8 cellular contexts compared by ENCODE assay signal in genomic region chr2:25376750-25377621, GRCh38. TPM values are rescaled to one million over a fixed set of nuclear protein-coding genes. Genes with fewer than 3 reads are reported as not detected.
DNase-seq lines count a peak whose midpoint lies in the region; ATAC-seq and TF ChIP-seq lines count a peak whose summit lies in the region.

No MANE protein-coding gene starts in this region.

- ATAC-seq in GM19035 (IDR thresholded peaks at IDR 0.05; ENCODE audit: unreplicated experiment) (peak; percentile 93), HG03280 (IDR thresholded peaks at IDR 0.05; ENCODE audit: unreplicated experiment) (peak; percentile 95), activated B cell treated with CpG ODN at 0.5 μM for 24 hours (ENCODE audit: low read depth) (peak; percentile 98)

- POLR2A ChIA-PET in activated B cell treated with CpG ODN at 0.5 μM for 24 hours (lab: Charles Lee) = interaction anchor here (0.6 to 8.0 kb wide), 20 partner anchors 10 to 657 kb away, joined by 3 to 131 read pairs (median 3); partner anchors contain the start of genes DNMT3A and RAB10

- H3K4me1 Mint-ChIP-seq in activated B cell treated with CpG ODN at 0.5 μM for 24 hours = peaks cover 35% of the 10 kb centered on the region

- DNase-seq in AML-193 (lab: John Stamatoyannopoulos, UW) (peak; percentile 79 to 87), NCI-H2227 treated with DMSO at 0.1 percent for 48 hours (lab: John Stamatoyannopoulos, UW) (peak; percentile 91), activated B cell treated with CpG ODN at 0.5 μM for 24 hours (peak; percentile 90), caudate nucleus (lab: John Stamatoyannopoulos, UW) (peak in 55 of 61 donors; percentile 25 to 88 (median 68)), islet precursor cell (peak; percentile 94)
- peak; percentile 87 to 88 for DNase-seq in stimulated activated CD4-positive, alpha-beta T cell treated with anti-CD3 and anti-CD28 coated beads, Interleukin-15, amount 100 ng/mL, for 1 hour (ENCODE audit: low read depth in 1 of 2, low spot score in 1 of 2)

- H3K27me3 Mint-ChIP-seq in activated B cell treated with CpG ODN at 0.5 μM for 24 hours = no peaks in the 10 kb centered on the region

- H3K27ac ChIP-seq in caudate nucleus (ENCODE audit: low read depth, low read length) = peak overlapping the region; percentile 41

- no peaks in the 10 kb centered on the region for H3K9me3 Mint-ChIP-seq in activated B cell treated with CpG ODN at 0.5 μM for 24 hours

- intact Hi-C loops in activated B cell treated with CpG ODN at 0.5 μM for 24 hours (cut with micrococcal nuclease) = loop anchor here (1.0 to 2.0 kb wide), 13 partner anchors 11 to 211 kb away; no protein-coding TSS in a partner anchor

- peak overlapping the region; percentile 90 for H3K27ac Mint-ChIP-seq in activated B cell treated with CpG ODN at 0.5 μM for 24 hours

- CTCF ChIA-PET in activated B cell treated with CpG ODN at 0.5 μM for 24 hours (lab: Charles Lee) = interaction anchor here (0.7 to 6.9 kb wide), 18 partner anchors 9 to 231 kb away, joined by 3 to 56 read pairs (median 4); partner anchors contain the start of gene DNMT3A

- H3K4me3 Mint-ChIP-seq in activated B cell treated with CpG ODN at 0.5 μM for 24 hours = peak overlapping the region; percentile 73

- no peak for TF ChIP-seq CTCF in activated B cell treated with CpG ODN at 0.5 μM for 24 hours (IDR thresholded peaks at IDR 0.05)

- no peaks in the 10 kb centered on the region for H3K36me3 Mint-ChIP-seq in activated B cell treated with CpG ODN at 0.5 μM for 24 hours (ENCODE audit: low read depth)

RNA-seq across cellular contexts. Expression of gene DNMT3A, which starts 35.3 kb away (rescaled TPM):
- total RNA-seq in activated B cell treated with CpG ODN at 0.5 μM for 24 hours = 45.0 and 49.9 TPM in 2 replicates

Comparison
In these comparisons a context has a peak if more than half of its experiments do, and no peak if none do; other contexts are left out.
1. Peak in every context shown above with its lines: DNase-seq, ATAC-seq and H3K27ac ChIP-seq.